1 cellular context compared by ENCODE assay signal in the genomic region with DNA sequence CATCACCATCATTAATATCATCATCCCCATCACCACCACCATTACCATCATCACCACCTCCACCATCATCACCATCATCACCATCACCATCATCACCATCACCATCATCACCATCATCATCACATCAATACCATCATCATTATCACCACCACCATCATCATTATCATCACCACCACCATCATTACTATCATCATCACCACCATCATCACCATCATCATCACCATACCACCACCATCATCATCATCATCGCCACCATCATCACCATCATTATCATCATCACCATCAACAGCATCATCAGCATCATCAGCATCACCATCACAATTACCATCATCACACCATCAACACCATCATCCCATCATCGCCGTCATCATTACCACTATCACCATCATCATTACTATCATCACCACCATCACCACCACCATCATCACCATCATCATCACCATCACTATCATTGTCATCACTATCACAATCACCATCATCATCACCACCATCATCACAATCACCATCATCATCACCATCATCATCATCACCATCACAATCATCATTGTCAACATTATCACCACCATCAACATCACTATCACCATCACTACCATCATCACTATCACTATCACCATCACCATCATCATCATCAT.
TF ChIP-seq lines count a peak whose summit lies in the region.

No MANE protein-coding gene starts in this region.

TF ChIP-seq in GM12878, 131 proteins besides CTCF, POLR2A, EP300 and RAD21 (continued from another document):
- TF ChIP-seq STAT1 (conservative IDR thresholded peaks at IDR 0.05) (no peak), BCL11A (IDR thresholded peaks at IDR 0.05; ENCODE audit: low read depth, low read length) (no peak), SUZ12 (IDR thresholded peaks at IDR 0.05; ENCODE audit: unreplicated experiment) (no peak)
